ENCODE assay signal across 17 cellular contexts in genomic region chr6:12110523-12111154, GRCh38.
DNase-seq lines count a peak whose midpoint lies in the region; ATAC-seq, FAIRE-seq and TF ChIP-seq lines count a peak whose summit lies in the region.
"Had no signal": no experiment of that assay in that cellular context is flagged by ENCODE, and none has a peak within 500 bp of the region (broad histone marks: within the 10 kb centered on the region; RNA-seq: fewer than 3 reads in every experiment).

No MANE protein-coding gene starts in this region.

- CTCF ChIA-PET in activated CD4-positive, alpha-beta T cell treated with anti-CD3 and anti-CD28 coated beads, Interleukin-2, amount 10 ng/mL, durations not matched to agents 7 days and 5 days (lab: Charles Lee) = interaction anchor here (1.4 to 1.5 kb wide), 2 partner anchors 8 to 9 kb away, joined by 3 to 6 read pairs; no protein-coding TSS in a partner anchor
- CTCF ChIA-PET in WTC11 (lab: Charles Lee) = interaction anchor here (0.9 kb wide), 1 partner anchor 100 kb away, joined by 4 read pairs; no protein-coding TSS in a partner anchor
- CTCF ChIA-PET in naive thymus-derived CD4-positive, alpha-beta T cell (lab: Charles Lee) = interaction anchor here (1.2 kb wide), 1 partner anchor 31 kb away, joined by 3 read pairs; no protein-coding TSS in a partner anchor

- H3K9me3 ChIP-seq in naive thymus-derived CD4-positive, alpha-beta T cell (ENCODE audit: control insufficient read depth in 2 of 3, low read length in 3 of 3) = no peaks in the 10 kb centered on the region
- H3K9me3 ChIP-seq: psoas muscle, thoracic aorta had no signal

- peak overlapping the region; percentile 25 for H3K27ac ChIP-seq in naive thymus-derived CD4-positive, alpha-beta T cell (ENCODE audit: low read depth, low read length)
- H3K27ac ChIP-seq: BLaER1 treated with 17β-estradiol and CSF1 and Interleukin-3, amounts not matched to agents 10 nM and 100 nM; foreskin keratinocyte; psoas muscle; thoracic aorta had no signal

- H3K4me1 ChIP-seq in naive thymus-derived CD4-positive, alpha-beta T cell (ENCODE audit: control insufficient read depth in 2 of 2, insufficient read depth in 2 of 2, low read length in 2 of 2) = peaks cover 6 to 40% of the 10 kb centered on the region in 2 donors
- H3K4me1 ChIP-seq: psoas muscle had no signal

- H3K27me3 Mint-ChIP-seq in activated CD4-positive, alpha-beta T cell treated with anti-CD3 and anti-CD28 coated beads, Interleukin-2, amount 10 ng/mL, durations not matched to agents 7 days and 5 days = no peaks in the 10 kb centered on the region
- no peaks in the 10 kb centered on the region for H3K27me3 Mint-ChIP-seq in WTC11 (ENCODE audit: low read depth)
- no peaks in the 10 kb centered on the region for H3K27me3 Mint-ChIP-seq in naive thymus-derived CD4-positive, alpha-beta T cell
- H3K27me3 Mint-ChIP-seq: dendritic cell treated with granulocyte-macrophage colony-stimulating factor and Interleukin-4, amounts not matched to agents 40 ng/mL and 50 ng/mL, for 4 days had no signal

- POLR2A ChIA-PET in activated CD4-positive, alpha-beta T cell treated with anti-CD3 and anti-CD28 coated beads, Interleukin-2, amount 10 ng/mL, durations not matched to agents 7 days and 5 days (lab: Charles Lee) = no interaction called here
- POLR2A ChIA-PET in WTC11 (lab: Charles Lee) = no interaction called here
- POLR2A ChIA-PET in naive thymus-derived CD4-positive, alpha-beta T cell (lab: Charles Lee) = interaction anchor here (0.8 to 1.3 kb wide), 3 partner anchors 8 to 45 kb away, joined by 3 read pairs; no protein-coding TSS in a partner anchor

- peaks cover 9% of the 10 kb centered on the region for H3K9me3 Mint-ChIP-seq in activated CD4-positive, alpha-beta T cell treated with anti-CD3 and anti-CD28 coated beads, Interleukin-2, amount 10 ng/mL, durations not matched to agents 7 days and 5 days
- H3K9me3 Mint-ChIP-seq in WTC11 = peaks cover 8% of the 10 kb centered on the region
- peaks cover 0 to 8% (median 0%) of the 10 kb centered on the region in 11 donors for H3K9me3 Mint-ChIP-seq in naive thymus-derived CD4-positive, alpha-beta T cell
- H3K9me3 Mint-ChIP-seq: dendritic cell treated with granulocyte-macrophage colony-stimulating factor and Interleukin-4, amounts not matched to agents 40 ng/mL and 50 ng/mL, for 4 days had no signal

- H3K36me3 ChIP-seq in naive thymus-derived CD4-positive, alpha-beta T cell (ENCODE audit: control insufficient read depth in 2 of 3, insufficient read depth in 3 of 3, low read length in 3 of 3) = no peaks in the 10 kb centered on the region

- peaks cover 55% of the 10 kb centered on the region for H3K4me1 Mint-ChIP-seq in activated CD4-positive, alpha-beta T cell treated with anti-CD3 and anti-CD28 coated beads, Interleukin-2, amount 10 ng/mL, durations not matched to agents 7 days and 5 days
- H3K4me1 Mint-ChIP-seq in WTC11 = peaks cover 43% of the 10 kb centered on the region
- peaks cover 47 to 73% (median 66%) of the 10 kb centered on the region in 7 donors for H3K4me1 Mint-ChIP-seq in naive thymus-derived CD4-positive, alpha-beta T cell

- no peak for TF ChIP-seq CTCF in WTC11 (IDR thresholded peaks at IDR 0.05)

- intact Hi-C loops in naive thymus-derived CD4-positive, alpha-beta T cell (cut with micrococcal nuclease) = loop anchor here (1.0 to 5.0 kb wide), 6 partner anchors 8 to 98 kb away; partner anchors contain the start of gene HIVEP1 (in 1 of the 2)

- H3K27ac Mint-ChIP-seq in activated CD4-positive, alpha-beta T cell treated with anti-CD3 and anti-CD28 coated beads, Interleukin-2, amount 10 ng/mL, durations not matched to agents 7 days and 5 days = peak overlapping the region; percentile 80
- peak overlapping the region; percentile 67 for H3K27ac Mint-ChIP-seq in WTC11
- H3K27ac Mint-ChIP-seq in naive thymus-derived CD4-positive, alpha-beta T cell = peak overlapping the region; percentile 6 to 87 (median 62)
- H3K27ac Mint-ChIP-seq: dendritic cell treated with granulocyte-macrophage colony-stimulating factor and Interleukin-4, amounts not matched to agents 40 ng/mL and 50 ng/mL, for 4 days had no signal

- H3K4me3 Mint-ChIP-seq in activated CD4-positive, alpha-beta T cell treated with anti-CD3 and anti-CD28 coated beads, Interleukin-2, amount 10 ng/mL, durations not matched to agents 7 days and 5 days = no peak overlapping the region
- no peak overlapping the region for H3K4me3 Mint-ChIP-seq in WTC11
- H3K4me3 Mint-ChIP-seq in naive thymus-derived CD4-positive, alpha-beta T cell = peak overlapping the region; percentile 2 to 69 (median 53)
- H3K4me3 Mint-ChIP-seq: dendritic cell treated with granulocyte-macrophage colony-stimulating factor and Interleukin-4, amounts not matched to agents 40 ng/mL and 50 ng/mL, for 4 days had no signal

- no peak for ATAC-seq in WTC11
- peak; percentile 63 for ATAC-seq in naive thymus-derived CD4-positive, alpha-beta T cell
- no peak for ATAC-seq in activated CD4-positive, CD25-positive, alpha-beta regulatory T cell treated with anti-CD3 and anti-CD28 coated beads, Interleukin-2, amount 50 U/mL, for 24 hours
- ATAC-seq in GM19351 (IDR thresholded peaks at IDR 0.05; ENCODE audit: unreplicated experiment) = no peak
- ATAC-seq: foreskin keratinocyte, psoas muscle had no signal

- DNase-seq in activated CD4-positive, alpha-beta T cell treated with anti-CD3 and anti-CD28 coated beads, Interleukin-2, amount 10 ng/mL, durations not matched to agents 7 days and 5 days = peak; percentile 26
- no peak for DNase-seq in activated CD4-positive, alpha-beta T cell treated with anti-CD3 and anti-CD28 coated beads for 4 hours
- DNase-seq in GM19239 (ENCODE audit: insufficient read length, low spot score) = no peak
- no peak for DNase-seq in WTC11 (ENCODE audit: low spot score)
- DNase-seq in naive thymus-derived CD4-positive, alpha-beta T cell = peak in 6 of 9 donors; percentile 17 to 61 (median 48)
- DNase-seq in SK-N-DZ (ENCODE audit: low spot score) = no peak
- DNase-seq: foreskin keratinocyte, hippocampal formation, mesendoderm, NCI-H187, psoas muscle had no signal

- peaks cover 48% of the 10 kb centered on the region for H3K36me3 Mint-ChIP-seq in activated CD4-positive, alpha-beta T cell treated with anti-CD3 and anti-CD28 coated beads, Interleukin-2, amount 10 ng/mL, durations not matched to agents 7 days and 5 days (ENCODE audit: low read depth)
- H3K36me3 Mint-ChIP-seq in WTC11 = peaks cover 28% of the 10 kb centered on the region
- H3K36me3 Mint-ChIP-seq in naive thymus-derived CD4-positive, alpha-beta T cell = peaks cover 5 to 50% (median 29%) of the 10 kb centered on the region in 5 donors

- peak; percentile 90 for FAIRE-seq in GM19239 (lab: Jason Lieb, UNC)
- FAIRE-seq: H1 had no signal

- no peaks in the 10 kb centered on the region for H3K27me3 ChIP-seq in naive thymus-derived CD4-positive, alpha-beta T cell (ENCODE audit: control insufficient read depth in 2 of 2, insufficient read depth in 2 of 2, low read length in 2 of 2)
- H3K27me3 ChIP-seq: BLaER1 treated with 17β-estradiol and CSF1 and Interleukin-3, amounts not matched to agents 10 nM and 100 nM; foreskin keratinocyte had no signal

- H3K4me3 ChIP-seq in naive thymus-derived CD4-positive, alpha-beta T cell (ENCODE audit: low read length) = no peak overlapping the region
- H3K4me3 ChIP-seq: BLaER1 treated with 17β-estradiol and CSF1 and Interleukin-3, amounts not matched to agents 10 nM and 100 nM; psoas muscle; thoracic aorta had no signal

TF ChIP-seq in WTC11, 78 proteins besides CTCF, POLR2A, EP300 and RAD21:
- no peak for TF ChIP-seq ZNF138 (CRISPR knock-in tag; conservative IDR thresholded peaks at IDR 0.05)
- no peak for TF ChIP-seq TP53 (CRISPR knock-in tag; IDR thresholded peaks at IDR 0.05)
- TF ChIP-seq MLX (CRISPR knock-in tag; IDR thresholded peaks at IDR 0.05) = no peak

Comparison
In these comparisons a context has a peak if more than half of its experiments do, and no peak if none do; other contexts are left out.
1. DNase-seq: peak in activated CD4-positive, alpha-beta T cell treated with anti-CD3 and anti-CD28 coated beads, Interleukin-2, amount 10 ng/mL, durations not matched to agents 7 days and 5 days (single experiment) and naive thymus-derived CD4-positive, alpha-beta T cell (6 of 9); none in activated CD4-positive, alpha-beta T cell treated with anti-CD3 and anti-CD28 coated beads for 4 hours (0 of 2), GM19239 (single experiment), WTC11 (single experiment) and SK-N-DZ (single experiment).
2. H3K4me3 Mint-ChIP-seq: peak in naive thymus-derived CD4-positive, alpha-beta T cell (10 of 10); none in activated CD4-positive, alpha-beta T cell treated with anti-CD3 and anti-CD28 coated beads, Interleukin-2, amount 10 ng/mL, durations not matched to agents 7 days and 5 days (single experiment) and WTC11 (single experiment).
3. Peak in every context shown above with its lines, with median percentiles within 50 percentile points of each other: H3K27ac Mint-ChIP-seq.